Comparison of ENCODE assay signal across 1 cellular context in the genomic region with DNA sequence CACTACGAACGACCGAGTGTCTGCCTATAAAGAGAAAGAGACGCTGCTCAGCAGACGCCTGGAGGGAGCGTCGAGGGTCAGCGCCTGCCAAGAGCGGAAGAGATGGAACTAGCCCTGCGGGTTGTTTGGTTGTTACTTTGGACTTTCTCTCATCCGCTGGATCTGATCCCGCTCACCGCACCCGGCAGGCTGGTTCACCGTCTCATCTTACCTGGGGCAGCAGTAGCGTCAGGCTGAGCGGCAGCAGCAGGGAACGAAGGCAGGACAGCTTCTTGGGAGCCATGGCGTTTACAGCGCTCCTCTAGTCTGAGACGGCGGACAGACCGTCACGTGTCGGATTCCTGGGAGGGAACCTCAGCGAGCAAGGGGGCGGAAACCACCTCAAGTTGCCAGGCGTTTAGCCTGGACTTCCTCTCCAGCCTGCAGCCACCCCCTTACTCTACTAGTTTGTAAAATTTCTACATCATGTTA.
TF ChIP-seq lines count a peak whose summit lies in the region.

No MANE protein-coding gene starts in this region.

TF ChIP-seq in GM12878, 131 proteins besides CTCF, POLR2A, EP300 and RAD21:
- TF ChIP-seq USF1 (IDR thresholded peaks at IDR 0.05; ENCODE audit: borderline replicate concordance, extremely low read length, insufficient read depth, low read depth, low read length): peak; percentile 9
- no peak for TF ChIP-seq NBN (IDR thresholded peaks at IDR 0.05)
- no peak for TF ChIP-seq MXI1 (IDR thresholded peaks at IDR 0.05; ENCODE audit: low read depth, low read length)
